Comparison of ENCODE assay signal across 10 cellular contexts in genomic region chr5:32522429-32523143, GRCh38.
DNase-seq lines count a peak whose midpoint lies in the region; ATAC-seq and TF ChIP-seq lines count a peak whose summit lies in the region.
"Had no signal": no experiment of that assay in that cellular context is flagged by ENCODE, and none has a peak within 500 bp of the region (broad histone marks: within the 10 kb centered on the region; RNA-seq: fewer than 3 reads in every experiment).

No MANE protein-coding gene starts in this region.

- no peak for TF ChIP-seq CTCF in RWPE2 (IDR thresholded peaks at IDR 0.05; ENCODE audit: poor library complexity, severe bottlenecking)
- no peak for TF ChIP-seq CTCF in breast epithelium (IDR thresholded peaks at IDR 0.05)
- TF ChIP-seq CTCF in psoas muscle (IDR thresholded peaks at IDR 0.05): no peak

- H3K36me3 ChIP-seq in RWPE2 (ENCODE audit: low read depth) (no peaks in the 10 kb centered on the region), breast epithelium (no peaks in the 10 kb centered on the region), psoas muscle (ENCODE audit: insufficient read depth in 1 of 2, low read depth in 1 of 2) (no peaks in the 10 kb centered on the region)
- H3K36me3 ChIP-seq: thoracic aorta had no signal

- H3K9me3 ChIP-seq in RWPE2 (ENCODE audit: severe bottlenecking) (no peaks in the 10 kb centered on the region), breast epithelium (no peaks in the 10 kb centered on the region), psoas muscle (no peaks in the 10 kb centered on the region)
- H3K9me3 ChIP-seq: thoracic aorta had no signal

- 78 to 80% (median 79%) methylated on average over 28 of the region's 28 CpGs for WGBS in psoas muscle, 3 donors

- H3K27me3 ChIP-seq in RWPE2 (ENCODE audit: insufficient read depth, poor library complexity, severe bottlenecking): no peaks in the 10 kb centered on the region
- H3K27me3 ChIP-seq in breast epithelium: no peaks in the 10 kb centered on the region
- no peaks in the 10 kb centered on the region for H3K27me3 ChIP-seq in psoas muscle (ENCODE audit: insufficient read depth in 3 of 3, low read length in 2 of 3)

- DNase-seq in GOT3 (lab: John Stamatoyannopoulos, UW) (peak; percentile 25), RWPE2 (ENCODE audit: low spot score) (peak; percentile 72), breast epithelium (ENCODE audit: low spot score in 2 of 2) (peak in 1 of 2 donors; percentile 61), psoas muscle (peak; percentile 69 to 80), HUDEP-2 (lab: John Stamatoyannopoulos, UW; ENCODE audit: unreplicated experiment in 76 of 76) (no peak), NCI-H2107 (lab: John Stamatoyannopoulos, UW) (no peak)

- H3K27ac ChIP-seq in RWPE2 (ENCODE audit: poor library complexity, severe bottlenecking): no peak overlapping the region
- peak overlapping the region; percentile 75 to 81 for H3K27ac ChIP-seq in breast epithelium
- no peak overlapping the region for H3K27ac ChIP-seq in psoas muscle
- H3K27ac ChIP-seq: parathyroid adenoma, thoracic aorta had no signal

- no peak overlapping the region for H3K4me3 ChIP-seq in RWPE2 (ENCODE audit: severe bottlenecking)
- no peak overlapping the region for H3K4me3 ChIP-seq in breast epithelium
- no peak overlapping the region for H3K4me3 ChIP-seq in psoas muscle
- H3K4me3 ChIP-seq: thoracic aorta had no signal

- H3K4me1 ChIP-seq in RWPE2 (ENCODE audit: insufficient read depth, poor library complexity, severe bottlenecking) (peaks cover 8% of the 10 kb centered on the region), breast epithelium (no peaks in the 10 kb centered on the region), psoas muscle (no peaks in the 10 kb centered on the region)
- H3K4me1 ChIP-seq: parathyroid adenoma had no signal

- ATAC-seq in RWPE2 (ENCODE audit: low read depth) (peak; percentile 94), psoas muscle (peak in 3 of 4 donors; percentile 62 to 77 (median 72)), GM18870 (IDR thresholded peaks at IDR 0.05; ENCODE audit: unreplicated experiment) (no peak), HG03280 (IDR thresholded peaks at IDR 0.05; ENCODE audit: unreplicated experiment) (no peak)

- intact Hi-C loops in breast epithelium (cut with DNase I; ENCODE audit: low total_unique reads): no loop called here
- intact Hi-C loops in psoas muscle (cut with DNase I): no loop called here

- TF ChIP-seq POLR2A in breast epithelium (IDR thresholded peaks at IDR 0.05): no peak

Comparison
In these comparisons a context has a peak if more than half of its experiments do, and no peak if none do; other contexts are left out.
1. DNase-seq: peak in GOT3 (single experiment), RWPE2 (single experiment) and psoas muscle (2 of 2); none in HUDEP-2 (0 of 76) and NCI-H2107 (single experiment).
2. ATAC-seq: peak in RWPE2 (single experiment) and psoas muscle (3 of 4); none in GM18870 (single experiment) and HG03280 (single experiment).
3. H3K27ac ChIP-seq: peak in breast epithelium (2 of 2); none in RWPE2 (single experiment) and psoas muscle (single experiment).